Comparison of ENCODE assay signal across 1 cellular context in genomic region chr11:88353835-88354496, GRCh38.
TF ChIP-seq lines count a peak whose summit lies in the region.

No MANE protein-coding gene starts in this region.

TF ChIP-seq in GM12878, 131 proteins besides CTCF, POLR2A, EP300 and RAD21 (continued from another document):
- TF ChIP-seq PRDM15 (CRISPR knock-in tag; IDR thresholded peaks at IDR 0.05): no peak
- TF ChIP-seq BMI1 (IDR thresholded peaks at IDR 0.05; ENCODE audit: borderline replicate concordance): peak; percentile 76
- TF ChIP-seq RELA (IDR thresholded peaks at IDR 0.05; ENCODE audit: borderline replicate concordance, partially characterized antibody): no peak
- TF ChIP-seq POLR2AphosphoS2 (IDR thresholded peaks at IDR 0.05; ENCODE audit: low read depth, low read length): no peak
